19 cellular contexts compared by ENCODE assay signal in genomic region chr7:91085175-91085574, GRCh38.
A peak's percentile ranks its signal among the peaks of the same experiment; 100 is the strongest.
DNase-seq lines count a peak whose midpoint lies in the region; ATAC-seq and TF ChIP-seq lines count a peak whose summit lies in the region.
"Had no signal": no experiment of that assay in that cellular context is flagged by ENCODE, and none has a peak within 500 bp of the region (broad histone marks: within the 10 kb centered on the region; RNA-seq: fewer than 3 reads in every experiment).

No MANE protein-coding gene starts in this region.

- H3K9me3 Mint-ChIP-seq in activated T-cell treated with anti-CD3 and anti-CD28 coated beads, Interleukin-2, amount 50 U/mL, for 24 hours: no peaks in the 10 kb centered on the region
- no peaks in the 10 kb centered on the region for H3K9me3 Mint-ChIP-seq in stimulated activated naive CD8-positive, alpha-beta T cell treated with anti-CD3 and anti-CD28 coated beads, Interleukin-15, amount 100 ng/mL, for 72 hours
- no peaks in the 10 kb centered on the region for H3K9me3 Mint-ChIP-seq in activated naive CD8-positive, alpha-beta T cell treated with anti-CD3 and anti-CD28 coated beads for 36 hours
- H3K9me3 Mint-ChIP-seq in MCF 10A (ENCODE audit: unreplicated experiment): no peaks in the 10 kb centered on the region

- no peaks in the 10 kb centered on the region for H3K36me3 ChIP-seq in thyroid gland
- H3K36me3 ChIP-seq: MG63 had no signal

- no peaks in the 10 kb centered on the region for H3K27me3 Mint-ChIP-seq in activated T-cell treated with anti-CD3 and anti-CD28 coated beads, Interleukin-2, amount 50 U/mL, for 24 hours
- H3K27me3 Mint-ChIP-seq in stimulated activated naive CD8-positive, alpha-beta T cell treated with anti-CD3 and anti-CD28 coated beads, Interleukin-15, amount 100 ng/mL, for 72 hours: no peaks in the 10 kb centered on the region
- no peaks in the 10 kb centered on the region for H3K27me3 Mint-ChIP-seq in activated naive CD8-positive, alpha-beta T cell treated with anti-CD3 and anti-CD28 coated beads for 36 hours
- no peaks in the 10 kb centered on the region for H3K27me3 Mint-ChIP-seq in MCF 10A (ENCODE audit: insufficient read depth, unreplicated experiment)

- TF ChIP-seq CTCF in thyroid gland (IDR thresholded peaks at IDR 0.05): no peak
- TF ChIP-seq CTCF in MCF 10A (IDR thresholded peaks at IDR 0.05; ENCODE audit: unreplicated experiment): no peak

- WGBS in thyroid gland, 2 donors: 84 to 99% methylated on average over 4 of the region's 4 CpGs

- H3K4me3 Mint-ChIP-seq in activated T-cell treated with anti-CD3 and anti-CD28 coated beads, Interleukin-2, amount 50 U/mL, for 24 hours: no peak overlapping the region
- no peak overlapping the region for H3K4me3 Mint-ChIP-seq in stimulated activated naive CD8-positive, alpha-beta T cell treated with anti-CD3 and anti-CD28 coated beads, Interleukin-15, amount 100 ng/mL, for 72 hours
- H3K4me3 Mint-ChIP-seq in activated naive CD8-positive, alpha-beta T cell treated with anti-CD3 and anti-CD28 coated beads for 36 hours: no peak overlapping the region
- no peak overlapping the region for H3K4me3 Mint-ChIP-seq in MCF 10A (ENCODE audit: unreplicated experiment)

- intact Hi-C loops in thyroid gland (cut with DNase I): loop anchor here (10.0 kb wide), 1 partner anchor 550 kb away; no protein-coding TSS in a partner anchor
- intact Hi-C loops in MCF 10A (cut with micrococcal nuclease): loop anchor here (10.0 kb wide), 1 partner anchor 770 kb away; no protein-coding TSS in a partner anchor

- no peaks in the 10 kb centered on the region for H3K9me3 ChIP-seq in thyroid gland
- H3K9me3 ChIP-seq: A549, Caco-2, MG63 had no signal

- CTCF ChIA-PET in MCF 10A (lab: Yijun Ruan, JAX): interaction anchor here (0.9 to 6.1 kb wide), 4 partner anchors 12 to 698 kb away, joined by 3 to 36 read pairs (median 4); no protein-coding TSS in a partner anchor

- H3K27ac ChIP-seq in thyroid gland: peak overlapping the region in 2 of 3 donors; percentile 6 to 80
- H3K27ac ChIP-seq: A549, KMS-11 had no signal

- peaks cover 35% of the 10 kb centered on the region for H3K4me1 Mint-ChIP-seq in activated T-cell treated with anti-CD3 and anti-CD28 coated beads, Interleukin-2, amount 50 U/mL, for 24 hours (ENCODE audit: low read depth)
- peaks cover 27% of the 10 kb centered on the region for H3K4me1 Mint-ChIP-seq in stimulated activated naive CD8-positive, alpha-beta T cell treated with anti-CD3 and anti-CD28 coated beads, Interleukin-15, amount 100 ng/mL, for 72 hours
- H3K4me1 Mint-ChIP-seq in activated naive CD8-positive, alpha-beta T cell treated with anti-CD3 and anti-CD28 coated beads for 36 hours: peaks cover 28% of the 10 kb centered on the region
- H3K4me1 Mint-ChIP-seq in MCF 10A (ENCODE audit: insufficient read depth, unreplicated experiment): no peaks in the 10 kb centered on the region

- BruUV-seq in MCF 10A (replicated peaks; lab: Mats Ljungman, UMichigan): no TSS peak

- no peaks in the 10 kb centered on the region for H3K36me3 Mint-ChIP-seq in activated T-cell treated with anti-CD3 and anti-CD28 coated beads, Interleukin-2, amount 50 U/mL, for 24 hours (ENCODE audit: low read depth)
- H3K36me3 Mint-ChIP-seq in activated naive CD8-positive, alpha-beta T cell treated with anti-CD3 and anti-CD28 coated beads for 36 hours: no peaks in the 10 kb centered on the region
- peaks cover 6% of the 10 kb centered on the region for H3K36me3 Mint-ChIP-seq in MCF 10A (ENCODE audit: insufficient read depth, unreplicated experiment)

- POLR2A ChIA-PET in MCF 10A (lab: Yijun Ruan, JAX): no interaction called here

- no peaks in the 10 kb centered on the region for H3K27me3 ChIP-seq in thyroid gland
- H3K27me3 ChIP-seq: MG63 had no signal

- ATAC-seq in stimulated activated naive CD8-positive, alpha-beta T cell treated with anti-CD3 and anti-CD28 coated beads, Interleukin-15, amount 100 ng/mL, for 72 hours: peak; percentile 23
- no peak for ATAC-seq in stimulated activated naive CD8-positive, alpha-beta T cell treated with anti-CD3 and anti-CD28 coated beads, Interleukin-15, Interleukin-2, amounts not matched to agents 100 U/mL and 50 U/mL, for 24 hours
- ATAC-seq: A549, Panc1 had no signal

- peaks cover 24 to 48% of the 10 kb centered on the region in 2 donors for H3K4me1 ChIP-seq in thyroid gland
- H3K4me1 ChIP-seq: A549, Caco-2 had no signal

- H3K27ac Mint-ChIP-seq in activated T-cell treated with anti-CD3 and anti-CD28 coated beads, Interleukin-2, amount 50 U/mL, for 24 hours: peak overlapping the region; percentile 23
- H3K27ac Mint-ChIP-seq in stimulated activated naive CD8-positive, alpha-beta T cell treated with anti-CD3 and anti-CD28 coated beads, Interleukin-15, amount 100 ng/mL, for 72 hours: peak overlapping the region; percentile 64 to 92
- H3K27ac Mint-ChIP-seq in activated naive CD8-positive, alpha-beta T cell treated with anti-CD3 and anti-CD28 coated beads for 36 hours: peak overlapping the region; percentile 54
- no peak overlapping the region for H3K27ac Mint-ChIP-seq in MCF 10A (ENCODE audit: low read depth, unreplicated experiment)

- no peak for TF ChIP-seq POLR2A in thyroid gland (IDR thresholded peaks at IDR 0.05)

- H3K4me3 ChIP-seq in thyroid gland (replicated peaks in 1 of 3): no peak overlapping the region
- H3K4me3 ChIP-seq: A549, MG63 had no signal

- DNase-seq in activated T-cell treated with anti-CD3 and anti-CD28 coated beads, Interleukin-2, amount 50 U/mL, for 24 hours: no peak
- no peak for DNase-seq in activated T-cell treated with anti-CD3 and anti-CD28 coated beads for 4 hours
- no peak for DNase-seq in stimulated activated naive CD8-positive, alpha-beta T cell treated with anti-CD3 and anti-CD28 coated beads, Interleukin-15, amount 100 ng/mL, for 72 hours
- DNase-seq in stimulated activated naive CD8-positive, alpha-beta T cell treated with anti-CD3 and anti-CD28 coated beads, Interleukin-15, Interleukin-2, amounts not matched to agents 100 U/mL and 50 U/mL, for 24 hours: no peak
- no peak for DNase-seq in activated naive CD8-positive, alpha-beta T cell treated with anti-CD3 and anti-CD28 coated beads for 36 hours
- no peak for DNase-seq in thyroid gland
- no peak for DNase-seq in NCI-H2196 treated with DMSO at 0.1 percent for 48 hours (lab: John Stamatoyannopoulos, UW; ENCODE audit: unreplicated experiment)
- no peak for DNase-seq in MCF 10A (ENCODE audit: unreplicated experiment)
- DNase-seq: Caco-2, DMS153, EL, MG63, NCI-H1092, NCI-H146, NCI-H2081, NCI-H2227 treated with DMSO at 0.1 percent for 48 hours had no signal
